In the genomic region with DNA sequence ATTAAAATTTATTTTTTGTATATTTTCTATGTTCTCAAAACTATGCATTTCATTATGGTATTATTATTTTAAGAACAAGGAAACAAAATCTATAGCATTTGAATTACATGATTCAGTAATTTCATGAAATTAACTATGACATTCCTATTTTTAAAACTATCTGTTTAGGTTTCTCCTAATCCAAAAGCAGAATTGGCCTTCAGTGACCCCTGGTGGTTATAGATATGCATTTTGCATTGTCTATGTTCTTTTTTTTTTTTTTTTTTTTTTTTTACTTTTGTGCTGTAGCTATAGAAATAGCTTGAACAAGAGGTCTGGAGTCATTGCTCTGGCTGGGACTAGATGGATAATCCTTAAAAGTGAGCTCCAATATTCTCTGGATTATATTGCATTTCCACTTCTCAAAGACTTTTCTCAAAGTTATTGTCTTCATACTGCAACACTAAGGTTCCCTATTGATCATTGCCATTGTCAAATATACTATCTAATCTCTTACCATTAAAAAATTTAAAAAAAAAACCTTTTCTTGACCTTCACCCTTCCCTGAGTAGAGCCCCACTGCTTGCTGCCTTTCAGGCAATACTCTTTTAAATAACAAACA, we compare ENCODE assay signal across 8 cellular contexts. TPM values are rescaled to one million over a fixed set of nuclear protein-coding genes. Genes with fewer than 3 reads are reported as not detected.
DNase-seq lines count a peak whose midpoint lies in the region; ATAC-seq and FAIRE-seq lines count a peak whose summit lies in the region.

No MANE protein-coding gene starts in this region.

- FAIRE-seq in small intestine (lab: Jason Lieb, UNC): peak; percentile 73

- no peak overlapping the region for H3K27ac ChIP-seq in CD4-positive, alpha-beta memory T cell (ENCODE audit: low read depth, low read length)
- no peak overlapping the region for H3K27ac ChIP-seq in small intestine (ENCODE audit: low read depth in 1 of 2, low read length in 1 of 2)

- CTCF ChIA-PET in CD4-positive, alpha-beta memory T cell (lab: Charles Lee; ENCODE audit: partially characterized antibody): interaction anchor here (0.6 to 2.0 kb wide), 13 partner anchors 10 to 1566 kb away, joined by 3 to 12 read pairs (median 3); no protein-coding TSS in a partner anchor

- no peak overlapping the region for H3K27ac Mint-ChIP-seq in CD4-positive, alpha-beta memory T cell
- no peak overlapping the region for H3K27ac Mint-ChIP-seq in activated naive CD8-positive, alpha-beta T cell treated with anti-CD3 and anti-CD28 coated beads, Interleukin-2, amount 50 U/mL, for 24 hours

- ATAC-seq in activated naive CD8-positive, alpha-beta T cell treated with anti-CD3 and anti-CD28 coated beads, Interleukin-2, amount 50 U/mL, for 24 hours: no peak
- no peak for ATAC-seq in HG03095 (IDR thresholded peaks at IDR 0.05; ENCODE audit: unreplicated experiment)

- no peaks in the 10 kb centered on the region for H3K4me1 Mint-ChIP-seq in CD4-positive, alpha-beta memory T cell
- no peaks in the 10 kb centered on the region for H3K4me1 Mint-ChIP-seq in activated naive CD8-positive, alpha-beta T cell treated with anti-CD3 and anti-CD28 coated beads, Interleukin-2, amount 50 U/mL, for 24 hours

- intact Hi-C loops in CD4-positive, alpha-beta memory T cell (cut with micrococcal nuclease): loop anchor here (1.0 kb wide), 1 partner anchor 37 kb away; no protein-coding TSS in a partner anchor

- peaks cover 2 to 36% (median 26%) of the 10 kb centered on the region in 8 donors for H3K9me3 Mint-ChIP-seq in CD4-positive, alpha-beta memory T cell
- peaks cover 19% of the 10 kb centered on the region for H3K9me3 Mint-ChIP-seq in activated naive CD8-positive, alpha-beta T cell treated with anti-CD3 and anti-CD28 coated beads, Interleukin-2, amount 50 U/mL, for 24 hours

- no peaks in the 10 kb centered on the region for H3K27me3 ChIP-seq in CD4-positive, alpha-beta memory T cell (ENCODE audit: insufficient read depth, low read length)
- H3K27me3 ChIP-seq in HAP-1 (ENCODE audit: low read depth) (no peaks in the 10 kb centered on the region), small intestine (ENCODE audit: control insufficient read depth in 2 of 2, insufficient read depth in 2 of 2, low read length in 2 of 2) (no peaks in the 10 kb centered on the region)

- peaks cover 7 to 9% of the 10 kb centered on the region in 2 donors for H3K27me3 Mint-ChIP-seq in CD4-positive, alpha-beta memory T cell
- peaks cover 19% of the 10 kb centered on the region for H3K27me3 Mint-ChIP-seq in activated naive CD8-positive, alpha-beta T cell treated with anti-CD3 and anti-CD28 coated beads, Interleukin-2, amount 50 U/mL, for 24 hours

- peaks cover 5 to 7% of the 10 kb centered on the region in 2 donors for H3K36me3 Mint-ChIP-seq in CD4-positive, alpha-beta memory T cell
- H3K36me3 Mint-ChIP-seq in activated naive CD8-positive, alpha-beta T cell treated with anti-CD3 and anti-CD28 coated beads, Interleukin-2, amount 50 U/mL, for 24 hours (ENCODE audit: low read depth): peaks cover 2% of the 10 kb centered on the region

- POLR2A ChIA-PET in CD4-positive, alpha-beta memory T cell (lab: Charles Lee; ENCODE audit: partially characterized antibody): no interaction called here

- in situ Hi-C loops in HAP-1 (cut with MboI; ENCODE audit: low sequenced_read_pairs): no loop called here

- no peaks in the 10 kb centered on the region for H3K4me1 ChIP-seq in CD4-positive, alpha-beta memory T cell (ENCODE audit: insufficient read depth, low read length)
- H3K4me1 ChIP-seq in HAP-1 (no peaks in the 10 kb centered on the region), small intestine (ENCODE audit: control insufficient read depth in 2 of 2, insufficient read depth in 1 of 2, low read depth in 1 of 2, low read length in 1 of 2) (no peaks in the 10 kb centered on the region)

- no peak overlapping the region for H3K4me3 ChIP-seq in CD4-positive, alpha-beta memory T cell (ENCODE audit: low read length in 2 of 2)
- H3K4me3 ChIP-seq in HAP-1 (no peak overlapping the region), small intestine (ENCODE audit: low read depth in 1 of 2, low read length in 2 of 2) (no peak overlapping the region)

- H3K36me3 ChIP-seq in CD4-positive, alpha-beta memory T cell (ENCODE audit: insufficient read depth, low read length): no peaks in the 10 kb centered on the region
- H3K36me3 ChIP-seq in HAP-1 (replicated peaks) (no peaks in the 10 kb centered on the region), small intestine (ENCODE audit: control insufficient read depth in 2 of 2, insufficient read depth in 2 of 2, low read length in 2 of 2) (no peaks in the 10 kb centered on the region)

- DNase-seq in CD4-positive, alpha-beta memory T cell: peak in 3 of 5 donors; percentile 20 to 24 (median 21)
- DNase-seq in HAP-1 (ENCODE audit: low spot score in 2 of 2): peak; percentile 51 to 60
- DNase-seq in OCI-M1 (lab: John Stamatoyannopoulos, UW): peak; percentile 81
- peak; percentile 41 for DNase-seq in epidermal melanocyte (ENCODE audit: insufficient read length, low spot score)
- peak; percentile 40 for DNase-seq in small intestine
- DNase-seq in activated naive CD8-positive, alpha-beta T cell treated with anti-CD3 and anti-CD28 coated beads, Interleukin-2, amount 50 U/mL, for 24 hours: no peak
- DNase-seq in activated T-cell treated with anti-CD3 and anti-CD28 coated beads, Interleukin-2, amount 50 U/mL, for 48 hours: no peak

- H3K9me3 ChIP-seq in CD4-positive, alpha-beta memory T cell (ENCODE audit: control insufficient read depth in 1 of 2, low read length in 2 of 2): peaks cover 0 to 7% of the 10 kb centered on the region in 2 donors
- H3K9me3 ChIP-seq in HAP-1: no peaks in the 10 kb centered on the region; the same call in 1 of the 2 replicates
- no peaks in the 10 kb centered on the region for H3K9me3 ChIP-seq in small intestine (ENCODE audit: control insufficient read depth, low read depth)

- no peak overlapping the region for H3K4me3 Mint-ChIP-seq in CD4-positive, alpha-beta memory T cell
- H3K4me3 Mint-ChIP-seq in activated naive CD8-positive, alpha-beta T cell treated with anti-CD3 and anti-CD28 coated beads, Interleukin-2, amount 50 U/mL, for 24 hours: no peak overlapping the region

RNA-seq across cellular contexts. Expression of gene DNAJC3, which starts 15.9 kb away (rescaled TPM):
- total RNA-seq in CD4-positive, alpha-beta memory T cell: 10 to 100 TPM; 28.9 to 31.1 TPM
- 10 to 100 TPM; 14.6 to 17.7 TPM for polyA plus RNA-seq in CD4-positive, alpha-beta memory T cell
- polyA plus RNA-seq in small intestine: 10 to 100 TPM in 1 of 3 donors, 1 to 10 TPM in 2; 8.7 to 29.1 (median 9.5) TPM

RNA-seq across cellular contexts. Expression of gene DZIP1, which starts 16.6 kb away (rescaled TPM):
- total RNA-seq in CD4-positive, alpha-beta memory T cell: not detected
- polyA plus RNA-seq in CD4-positive, alpha-beta memory T cell: not detected
- 1 to 10 TPM in 2 of 3 donors, not detected in 1; 1.4 to 3.2 TPM for polyA plus RNA-seq in small intestine

Comparison
In these comparisons a context has a peak if more than half of its experiments do, and no peak if none do; other contexts are left out.
1. DNase-seq: peak in CD4-positive, alpha-beta memory T cell (3 of 5), HAP-1 (2 of 2), OCI-M1 (single experiment), epidermal melanocyte (single experiment) and small intestine (single experiment); none in activated naive CD8-positive, alpha-beta T cell treated with anti-CD3 and anti-CD28 coated beads, Interleukin-2, amount 50 U/mL, for 24 hours (single experiment) and activated T-cell treated with anti-CD3 and anti-CD28 coated beads, Interleukin-2, amount 50 U/mL, for 48 hours (0 of 2).